ENCODE assay signal across 21 cellular contexts in genomic region chrX:45888518-45888917, GRCh38.
DNase-seq lines count a peak whose midpoint lies in the region; ATAC-seq, FAIRE-seq and TF ChIP-seq lines count a peak whose summit lies in the region.
"Had no signal": no experiment of that assay in that cellular context is flagged by ENCODE, and none has a peak within 500 bp of the region (broad histone marks: within the 10 kb centered on the region; RNA-seq: fewer than 3 reads in every experiment).

No MANE protein-coding gene starts in this region.

- in situ Hi-C loops in gastrocnemius medialis (cut with MboI; ENCODE audit: low sequenced_read_pairs in 4 of 4): no loop called here

- no peak for TF ChIP-seq CTCF in endothelial cell of umbilical vein (IDR thresholded peaks at IDR 0.05; ENCODE audit: extremely low read depth in 1 of 2, insufficient read depth in 1 of 2, low read depth in 1 of 2, low read length in 2 of 2)
- TF ChIP-seq CTCF in gastrocnemius medialis (IDR thresholded peaks at IDR 0.05 in 4 of 5, conservative IDR thresholded peaks at IDR 0.05 in 1 of 5): no peak

- BruUV-seq in endothelial cell of umbilical vein (replicated peaks; lab: Mats Ljungman, UMichigan): no TSS peak

- dilution Hi-C loops in endothelial cell of umbilical vein (cut with MboI; ENCODE audit: extremely low pct_ligation_motif_present, low sequenced_read_pairs): no loop called here

- no peaks in the 10 kb centered on the region for H4K20me1 ChIP-seq in endothelial cell of umbilical vein (replicated peaks; ENCODE audit: control insufficient read depth, extremely low read depth, insufficient read depth, low read length)

- H3K9me1 ChIP-seq in endothelial cell of umbilical vein (replicated peaks; ENCODE audit: control insufficient read depth, extremely low read depth, insufficient read depth, low read length): no peaks in the 10 kb centered on the region

- H3K79me2 ChIP-seq in endothelial cell of umbilical vein (ENCODE audit: control insufficient read depth, insufficient read depth, low read length): no peaks in the 10 kb centered on the region

- no peaks in the 10 kb centered on the region for H3K36me3 ChIP-seq in endothelial cell of umbilical vein (ENCODE audit: control insufficient read depth in 2 of 2, extremely low read depth in 1 of 2, insufficient read depth in 2 of 2, low read length in 2 of 2)
- no peaks in the 10 kb centered on the region for H3K36me3 ChIP-seq in gastrocnemius medialis

- no peaks in the 10 kb centered on the region for H3K27me3 ChIP-seq in endothelial cell of umbilical vein (ENCODE audit: control insufficient read depth in 2 of 2, insufficient read depth in 2 of 2, low read length in 2 of 2)
- H3K27me3 ChIP-seq in gastrocnemius medialis: no peaks in the 10 kb centered on the region

- intact Hi-C loops in endothelial cell of umbilical vein (cut with micrococcal nuclease) (no loop called here), gastrocnemius medialis (cut with DNase I; ENCODE audit: low total_unique reads) (no loop called here)

- no peak for FAIRE-seq in endothelial cell of umbilical vein (lab: Jason Lieb, UNC)
- FAIRE-seq in islet of Langerhans (lab: Jason Lieb, UNC): peak; percentile 100
- FAIRE-seq: A204.1, D721Med, H54 had no signal

- no peak overlapping the region for H3K27ac ChIP-seq in endothelial cell of umbilical vein (ENCODE audit: insufficient read depth, low read depth, low read length)
- no peak overlapping the region for H3K27ac ChIP-seq in gastrocnemius medialis
- H3K27ac ChIP-seq: RWPE1 had no signal

- H3K4me2 ChIP-seq in endothelial cell of umbilical vein (ENCODE audit: insufficient read depth, low read length): no peak overlapping the region

- POLR2A ChIA-PET in endothelial cell of umbilical vein (lab: Charles Lee): no interaction called here

- H3K4me3 ChIP-seq in endothelial cell of umbilical vein (replicated peaks in 1 of 3; ENCODE audit: insufficient read depth in 1 of 3, low read depth in 1 of 3, low read length in 3 of 3) (no peak overlapping the region), gastrocnemius medialis (no peak overlapping the region)

- TF ChIP-seq POLR2A in endothelial cell of umbilical vein (IDR thresholded peaks at IDR 0.05; ENCODE audit: low read depth, low read length): no peak
- no peak for TF ChIP-seq POLR2A in gastrocnemius medialis (IDR thresholded peaks at IDR 0.05)

- no peak overlapping the region for H3K9ac ChIP-seq in endothelial cell of umbilical vein (replicated peaks; ENCODE audit: extremely low read depth, insufficient read depth, low read length)
- H3K9ac ChIP-seq: SK-N-SH had no signal

- no peaks in the 10 kb centered on the region for H3K4me1 ChIP-seq in endothelial cell of umbilical vein (ENCODE audit: control insufficient read depth, extremely low read depth, insufficient read depth, low read length)
- no peaks in the 10 kb centered on the region for H3K4me1 ChIP-seq in gastrocnemius medialis

- CTCF ChIA-PET in endothelial cell of umbilical vein (lab: Charles Lee): no interaction called here

- H3K9me3 ChIP-seq in endothelial cell of umbilical vein (replicated peaks; ENCODE audit: control insufficient read depth, insufficient read depth, low read length) (no peaks in the 10 kb centered on the region), gastrocnemius medialis (no peaks in the 10 kb centered on the region)
- H3K9me3 ChIP-seq: SK-N-SH had no signal

- no peak overlapping the region for H2AFZ ChIP-seq in endothelial cell of umbilical vein (ENCODE audit: low read depth, low read length)

- peak; percentile 34 for DNase-seq in NCI-H146 (lab: John Stamatoyannopoulos, UW)
- no peak for DNase-seq in NCI-H146 treated with DMSO at 0.1 percent for 48 hours (lab: John Stamatoyannopoulos, UW; ENCODE audit: unreplicated experiment)
- peak; percentile 2 for DNase-seq in endothelial cell of umbilical vein (ENCODE audit: low read depth, low spot score)
- no peak for DNase-seq in gastrocnemius medialis
- DNase-seq in RKO (ENCODE audit: low spot score): no peak
- DNase-seq: DMS79 treated with DMSO at 0.1 percent for 48 hours, Kasumi-1, MM.1S, NCI-H1048, NCI-H187, NCI-H446, NCI-H526, PC-3, SHP77 treated with DMSO at 0.1 percent for 48 hours, SK-N-SH had no signal

- no peak for ATAC-seq in gastrocnemius medialis
- ATAC-seq in GM19035 (IDR thresholded peaks at IDR 0.05; ENCODE audit: unreplicated experiment): no peak
- ATAC-seq: PC-3 had no signal

TF ChIP-seq in endothelial cell of umbilical vein, 7 proteins besides CTCF, POLR2A, EP300 and RAD21:
- TF ChIP-seq POLR2AphosphoS5 (IDR thresholded peaks at IDR 0.05; ENCODE audit: insufficient read depth, low read depth, low read length) (no peak), MAX (IDR thresholded peaks at IDR 0.05; ENCODE audit: insufficient read depth, insufficient read length) (no peak), EZH2 (IDR thresholded peaks at IDR 0.05; ENCODE audit: borderline replicate concordance, low read depth, low read length, severe bottlenecking) (no peak), JUN (IDR thresholded peaks at IDR 0.05; ENCODE audit: borderline replicate concordance, insufficient read depth, insufficient read length, low read depth) (no peak), GATA2 (IDR thresholded peaks at IDR 0.05; ENCODE audit: insufficient read depth, insufficient read length, low read depth, low read length) (no peak), FOS (IDR thresholded peaks at IDR 0.05; ENCODE audit: borderline replicate concordance, insufficient read depth, low read length) (no peak), MYC (IDR thresholded peaks at IDR 0.05; ENCODE audit: low read depth, low read length) (no peak)
TF ChIP-seq in endothelial cell of umbilical vein: peak in this region for 0.

Comparison
In these comparisons a context has a peak if more than half of its experiments do, and no peak if none do; other contexts are left out.
1. DNase-seq: peak in NCI-H146 (single experiment) and endothelial cell of umbilical vein (single experiment); none in NCI-H146 treated with DMSO at 0.1 percent for 48 hours (single experiment), gastrocnemius medialis (0 of 2) and RKO (single experiment).